1 cellular context compared by ENCODE assay signal in the genomic region with DNA sequence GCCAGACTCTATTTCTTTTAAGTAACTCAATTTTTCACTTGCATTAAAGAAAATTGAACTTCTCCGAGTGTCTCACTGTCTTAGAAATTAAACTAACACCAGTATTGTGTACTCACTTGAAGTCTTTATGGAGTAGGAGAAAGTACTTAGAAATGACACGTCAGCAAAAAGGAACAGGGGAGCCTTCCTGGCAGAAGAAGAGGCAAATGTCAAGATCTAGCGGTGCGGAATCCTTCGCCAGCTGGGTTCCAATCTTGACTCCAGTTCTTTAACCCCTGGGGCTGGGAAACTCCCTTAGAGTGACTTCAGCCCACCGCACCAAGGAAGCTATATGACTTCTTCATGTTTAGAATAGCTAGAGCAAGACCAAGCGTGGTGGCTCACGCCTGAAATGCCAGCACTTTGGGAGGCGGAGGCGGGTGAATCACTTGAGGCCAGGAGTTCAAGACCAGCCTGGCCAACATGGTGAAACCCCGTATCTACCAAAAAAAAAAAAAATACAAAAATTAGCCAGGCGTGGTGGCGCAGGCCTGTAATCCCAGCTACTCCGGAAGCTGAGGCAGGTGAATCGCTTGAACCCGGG.
TF ChIP-seq lines count a peak whose summit lies in the region.

No MANE protein-coding gene starts in this region.

TF ChIP-seq in H1, 55 proteins besides CTCF, POLR2A, EP300 and RAD21:
- peak; percentile 95 for TF ChIP-seq MAFK (IDR thresholded peaks at IDR 0.05; ENCODE audit: low read depth, low read length)
- TF ChIP-seq, protein P1, sequence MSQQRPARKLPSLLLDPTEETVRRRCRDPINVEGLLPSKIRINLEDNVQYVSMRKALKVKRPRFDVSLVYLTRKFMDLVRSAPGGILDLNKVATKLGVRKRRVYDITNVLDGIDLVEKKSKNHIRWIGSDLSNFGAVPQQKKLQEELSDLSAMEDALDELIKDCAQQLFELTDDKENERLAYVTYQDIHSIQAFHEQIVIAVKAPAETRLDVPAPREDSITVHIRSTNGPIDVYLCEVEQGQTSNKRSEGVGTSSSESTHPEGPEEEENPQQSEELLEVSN (IDR thresholded peaks at IDR 0.05), result no peak
- TF ChIP-seq RNF2 (IDR thresholded peaks at IDR 0.05; ENCODE audit: borderline replicate concordance, low read depth, low read length, missing control alignments, poor library complexity, severe bottlenecking), result no peak
- TF ChIP-seq TEAD4 (IDR thresholded peaks at IDR 0.05; ENCODE audit: low read depth, low read length), result no peak
- TF ChIP-seq, protein P2, sequence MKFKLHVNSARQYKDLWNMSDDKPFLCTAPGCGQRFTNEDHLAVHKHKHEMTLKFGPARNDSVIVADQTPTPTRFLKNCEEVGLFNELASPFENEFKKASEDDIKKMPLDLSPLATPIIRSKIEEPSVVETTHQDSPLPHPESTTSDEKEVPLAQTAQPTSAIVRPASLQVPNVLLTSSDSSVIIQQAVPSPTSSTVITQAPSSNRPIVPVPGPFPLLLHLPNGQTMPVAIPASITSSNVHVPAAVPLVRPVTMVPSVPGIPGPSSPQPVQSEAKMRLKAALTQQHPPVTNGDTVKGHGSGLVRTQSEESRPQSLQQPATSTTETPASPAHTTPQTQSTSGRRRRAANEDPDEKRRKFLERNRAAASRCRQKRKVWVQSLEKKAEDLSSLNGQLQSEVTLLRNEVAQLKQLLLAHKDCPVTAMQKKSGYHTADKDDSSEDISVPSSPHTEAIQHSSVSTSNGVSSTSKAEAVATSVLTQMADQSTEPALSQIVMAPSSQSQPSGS (IDR thresholded peaks at IDR 0.05; ENCODE audit: low read length), result no peak
- TF ChIP-seq ASH2L (IDR thresholded peaks at IDR 0.05; ENCODE audit: low read length), result no peak
- 0 out of 4 replicates have a peak, but pooled peaks of 1 of the 2 experiments have one; percentile 28 for TF ChIP-seq SIN3A (conservative IDR thresholded peaks at IDR 0.05 in 1 of 2, IDR thresholded peaks at IDR 0.05 in 1 of 2; ENCODE audit: low read depth in 1 of 2, low read length in 2 of 2)
- TF ChIP-seq, protein P3, sequence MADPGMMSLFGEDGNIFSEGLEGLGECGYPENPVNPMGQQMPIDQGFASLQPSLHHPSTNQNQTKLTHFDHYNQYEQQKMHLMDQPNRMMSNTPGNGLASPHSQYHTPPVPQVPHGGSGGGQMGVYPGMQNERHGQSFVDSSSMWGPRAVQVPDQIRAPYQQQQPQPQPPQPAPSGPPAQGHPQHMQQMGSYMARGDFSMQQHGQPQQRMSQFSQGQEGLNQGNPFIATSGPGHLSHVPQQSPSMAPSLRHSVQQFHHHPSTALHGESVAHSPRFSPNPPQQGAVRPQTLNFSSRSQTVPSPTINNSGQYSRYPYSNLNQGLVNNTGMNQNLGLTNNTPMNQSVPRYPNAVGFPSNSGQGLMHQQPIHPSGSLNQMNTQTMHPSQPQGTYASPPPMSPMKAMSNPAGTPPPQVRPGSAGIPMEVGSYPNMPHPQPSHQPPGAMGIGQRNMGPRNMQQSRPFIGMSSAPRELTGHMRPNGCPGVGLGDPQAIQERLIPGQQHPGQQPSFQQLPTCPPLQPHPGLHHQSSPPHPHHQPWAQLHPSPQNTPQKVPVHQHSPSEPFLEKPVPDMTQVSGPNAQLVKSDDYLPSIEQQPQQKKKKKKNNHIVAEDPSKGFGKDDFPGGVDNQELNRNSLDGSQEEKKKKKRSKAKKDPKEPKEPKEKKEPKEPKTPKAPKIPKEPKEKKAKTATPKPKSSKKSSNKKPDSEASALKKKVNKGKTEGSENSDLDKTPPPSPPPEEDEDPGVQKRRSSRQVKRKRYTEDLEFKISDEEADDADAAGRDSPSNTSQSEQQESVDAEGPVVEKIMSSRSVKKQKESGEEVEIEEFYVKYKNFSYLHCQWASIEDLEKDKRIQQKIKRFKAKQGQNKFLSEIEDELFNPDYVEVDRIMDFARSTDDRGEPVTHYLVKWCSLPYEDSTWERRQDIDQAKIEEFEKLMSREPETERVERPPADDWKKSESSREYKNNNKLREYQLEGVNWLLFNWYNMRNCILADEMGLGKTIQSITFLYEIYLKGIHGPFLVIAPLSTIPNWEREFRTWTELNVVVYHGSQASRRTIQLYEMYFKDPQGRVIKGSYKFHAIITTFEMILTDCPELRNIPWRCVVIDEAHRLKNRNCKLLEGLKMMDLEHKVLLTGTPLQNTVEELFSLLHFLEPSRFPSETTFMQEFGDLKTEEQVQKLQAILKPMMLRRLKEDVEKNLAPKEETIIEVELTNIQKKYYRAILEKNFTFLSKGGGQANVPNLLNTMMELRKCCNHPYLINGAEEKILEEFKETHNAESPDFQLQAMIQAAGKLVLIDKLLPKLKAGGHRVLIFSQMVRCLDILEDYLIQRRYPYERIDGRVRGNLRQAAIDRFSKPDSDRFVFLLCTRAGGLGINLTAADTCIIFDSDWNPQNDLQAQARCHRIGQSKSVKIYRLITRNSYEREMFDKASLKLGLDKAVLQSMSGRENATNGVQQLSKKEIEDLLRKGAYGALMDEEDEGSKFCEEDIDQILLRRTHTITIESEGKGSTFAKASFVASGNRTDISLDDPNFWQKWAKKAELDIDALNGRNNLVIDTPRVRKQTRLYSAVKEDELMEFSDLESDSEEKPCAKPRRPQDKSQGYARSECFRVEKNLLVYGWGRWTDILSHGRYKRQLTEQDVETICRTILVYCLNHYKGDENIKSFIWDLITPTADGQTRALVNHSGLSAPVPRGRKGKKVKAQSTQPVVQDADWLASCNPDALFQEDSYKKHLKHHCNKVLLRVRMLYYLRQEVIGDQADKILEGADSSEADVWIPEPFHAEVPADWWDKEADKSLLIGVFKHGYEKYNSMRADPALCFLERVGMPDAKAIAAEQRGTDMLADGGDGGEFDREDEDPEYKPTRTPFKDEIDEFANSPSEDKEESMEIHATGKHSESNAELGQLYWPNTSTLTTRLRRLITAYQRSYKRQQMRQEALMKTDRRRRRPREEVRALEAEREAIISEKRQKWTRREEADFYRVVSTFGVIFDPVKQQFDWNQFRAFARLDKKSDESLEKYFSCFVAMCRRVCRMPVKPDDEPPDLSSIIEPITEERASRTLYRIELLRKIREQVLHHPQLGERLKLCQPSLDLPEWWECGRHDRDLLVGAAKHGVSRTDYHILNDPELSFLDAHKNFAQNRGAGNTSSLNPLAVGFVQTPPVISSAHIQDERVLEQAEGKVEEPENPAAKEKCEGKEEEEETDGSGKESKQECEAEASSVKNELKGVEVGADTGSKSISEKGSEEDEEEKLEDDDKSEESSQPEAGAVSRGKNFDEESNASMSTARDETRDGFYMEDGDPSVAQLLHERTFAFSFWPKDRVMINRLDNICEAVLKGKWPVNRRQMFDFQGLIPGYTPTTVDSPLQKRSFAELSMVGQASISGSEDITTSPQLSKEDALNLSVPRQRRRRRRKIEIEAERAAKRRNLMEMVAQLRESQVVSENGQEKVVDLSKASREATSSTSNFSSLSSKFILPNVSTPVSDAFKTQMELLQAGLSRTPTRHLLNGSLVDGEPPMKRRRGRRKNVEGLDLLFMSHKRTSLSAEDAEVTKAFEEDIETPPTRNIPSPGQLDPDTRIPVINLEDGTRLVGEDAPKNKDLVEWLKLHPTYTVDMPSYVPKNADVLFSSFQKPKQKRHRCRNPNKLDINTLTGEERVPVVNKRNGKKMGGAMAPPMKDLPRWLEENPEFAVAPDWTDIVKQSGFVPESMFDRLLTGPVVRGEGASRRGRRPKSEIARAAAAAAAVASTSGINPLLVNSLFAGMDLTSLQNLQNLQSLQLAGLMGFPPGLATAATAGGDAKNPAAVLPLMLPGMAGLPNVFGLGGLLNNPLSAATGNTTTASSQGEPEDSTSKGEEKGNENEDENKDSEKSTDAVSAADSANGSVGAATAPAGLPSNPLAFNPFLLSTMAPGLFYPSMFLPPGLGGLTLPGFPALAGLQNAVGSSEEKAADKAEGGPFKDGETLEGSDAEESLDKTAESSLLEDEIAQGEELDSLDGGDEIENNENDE (IDR thresholded peaks at IDR 0.05; ENCODE audit: insufficient replicate concordance, low read length), result no peak
- TF ChIP-seq POLR2AphosphoS5 (IDR thresholded peaks at IDR 0.05; ENCODE audit: low read depth, low read length), result peak; percentile 54; the same call in 1 of the 2 replicates
- TF ChIP-seq CBX8 (IDR thresholded peaks at IDR 0.05; ENCODE audit: borderline replicate concordance, low read depth, low read length), result no peak
- TF ChIP-seq TAF7 (optimal IDR thresholded peaks at IDR 0.05; ENCODE audit: borderline replicate concordance, low read depth, low read length), result peak; percentile 37
- peak; percentile 0 for TF ChIP-seq KDM4A (IDR thresholded peaks at IDR 0.05; ENCODE audit: low read depth, low read length, severe bottlenecking)
- TF ChIP-seq KDM5A (IDR thresholded peaks at IDR 0.05; ENCODE audit: low read length), result no peak
- TF ChIP-seq KDM1A (IDR thresholded peaks at IDR 0.05; ENCODE audit: borderline replicate concordance, low read length), result peak; percentile 27; the same call in 1 of the 2 replicates
